Comparison of ENCODE assay signal across 26 cellular contexts in genomic region chrX:31606796-31607195, GRCh38.
"Had no signal": no experiment of that assay in that cellular context is flagged by ENCODE, and none has a peak within 500 bp of the region (broad histone marks: within the 10 kb centered on the region; RNA-seq: fewer than 3 reads in every experiment).

No MANE protein-coding gene starts in this region.

- FAIRE-seq: endothelial cell of umbilical vein, frontal cortex, kidney had no signal

- H3K4me1 ChIP-seq: left lung, prostate gland, right atrium auricular region, suprapubic skin, transverse colon, upper lobe of right lung, vagina had no signal

- H3K9me3 ChIP-seq: left lung, prostate gland, right atrium auricular region, suprapubic skin, transverse colon, upper lobe of right lung, vagina had no signal

- DNase-seq: dermis blood vessel endothelial cell; effector memory CD4-positive, alpha-beta T cell; head of caudate nucleus; kidney; left lung; midbrain; naive thymus-derived CD8-positive, alpha-beta T cell; nephron progenitor cell; nucleus accumbens; stimulated activated CD4-positive, alpha-beta T cell treated with anti-CD3 and anti-CD28 coated beads, Interleukin-12 subunit alpha, Interleukin-12 subunit beta, amount 100 ng/mL, for 4 hours; stimulated activated CD4-positive, alpha-beta T cell treated with anti-CD3 and anti-CD28 coated beads, Interleukin-1b, Interleukin-23, amount 100 ng/mL, for 48 hours; stimulated activated CD4-positive, alpha-beta T cell treated with anti-CD3 and anti-CD28 coated beads, Interleukin-4, amount 100 ng/mL, for 1 hour; stimulated activated CD8-positive, alpha-beta memory T cell treated with anti-CD3 and anti-CD28 coated beads, Interleukin-4, amount 100 ng/mL, for 48 hours; stimulated activated naive CD4-positive, alpha-beta T cell; stimulated activated naive CD8-positive, alpha-beta T cell treated with anti-CD3 and anti-CD28 coated beads, Interleukin-15, amount 100 ng/mL, for 72 hours; transverse colon; upper lobe of right lung had no signal

- ATAC-seq: left lung; naive thymus-derived CD8-positive, alpha-beta T cell; sciatic nerve; stimulated activated naive CD8-positive, alpha-beta T cell treated with anti-CD3 and anti-CD28 coated beads, Interleukin-15, amount 100 ng/mL, for 72 hours; upper lobe of right lung had no signal

- H3K27me3 ChIP-seq: left lung, right atrium auricular region, suprapubic skin, transverse colon, upper lobe of right lung, vagina had no signal

- H3K36me3 ChIP-seq: left lung, prostate gland, right atrium auricular region, suprapubic skin, transverse colon, upper lobe of right lung, vagina had no signal

- H3K4me3 ChIP-seq: coronary artery, left lung, prostate gland, right atrium auricular region, smooth muscle cell, suprapubic skin, transverse colon, upper lobe of right lung, vagina had no signal

- H3K27ac ChIP-seq: coronary artery, left lung, prostate gland, right atrium auricular region, suprapubic skin, transverse colon, upper lobe of right lung, vagina had no signal

- H3K4me2 ChIP-seq: smooth muscle cell had no signal
